Comparison of ENCODE assay signal across 1 cellular context in genomic region chr4:155780773-155781172, GRCh38.
TF ChIP-seq lines count a peak whose summit lies in the region.

No MANE protein-coding gene starts in this region.

TF ChIP-seq in HepG2, 621 proteins besides CTCF, POLR2A, EP300 and RAD21:
- TF ChIP-seq, protein P1, sequence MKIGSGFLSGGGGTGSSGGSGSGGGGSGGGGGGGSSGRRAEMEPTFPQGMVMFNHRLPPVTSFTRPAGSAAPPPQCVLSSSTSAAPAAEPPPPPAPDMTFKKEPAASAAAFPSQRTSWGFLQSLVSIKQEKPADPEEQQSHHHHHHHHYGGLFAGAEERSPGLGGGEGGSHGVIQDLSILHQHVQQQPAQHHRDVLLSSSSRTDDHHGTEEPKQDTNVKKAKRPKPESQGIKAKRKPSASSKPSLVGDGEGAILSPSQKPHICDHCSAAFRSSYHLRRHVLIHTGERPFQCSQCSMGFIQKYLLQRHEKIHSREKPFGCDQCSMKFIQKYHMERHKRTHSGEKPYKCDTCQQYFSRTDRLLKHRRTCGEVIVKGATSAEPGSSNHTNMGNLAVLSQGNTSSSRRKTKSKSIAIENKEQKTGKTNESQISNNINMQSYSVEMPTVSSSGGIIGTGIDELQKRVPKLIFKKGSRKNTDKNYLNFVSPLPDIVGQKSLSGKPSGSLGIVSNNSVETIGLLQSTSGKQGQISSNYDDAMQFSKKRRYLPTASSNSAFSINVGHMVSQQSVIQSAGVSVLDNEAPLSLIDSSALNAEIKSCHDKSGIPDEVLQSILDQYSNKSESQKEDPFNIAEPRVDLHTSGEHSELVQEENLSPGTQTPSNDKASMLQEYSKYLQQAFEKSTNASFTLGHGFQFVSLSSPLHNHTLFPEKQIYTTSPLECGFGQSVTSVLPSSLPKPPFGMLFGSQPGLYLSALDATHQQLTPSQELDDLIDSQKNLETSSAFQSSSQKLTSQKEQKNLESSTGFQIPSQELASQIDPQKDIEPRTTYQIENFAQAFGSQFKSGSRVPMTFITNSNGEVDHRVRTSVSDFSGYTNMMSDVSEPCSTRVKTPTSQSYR (CRISPR knock-in tag; IDR thresholded peaks at IDR 0.05; ENCODE audit: borderline replicate concordance), result no peak
- TF ChIP-seq, protein P2, sequence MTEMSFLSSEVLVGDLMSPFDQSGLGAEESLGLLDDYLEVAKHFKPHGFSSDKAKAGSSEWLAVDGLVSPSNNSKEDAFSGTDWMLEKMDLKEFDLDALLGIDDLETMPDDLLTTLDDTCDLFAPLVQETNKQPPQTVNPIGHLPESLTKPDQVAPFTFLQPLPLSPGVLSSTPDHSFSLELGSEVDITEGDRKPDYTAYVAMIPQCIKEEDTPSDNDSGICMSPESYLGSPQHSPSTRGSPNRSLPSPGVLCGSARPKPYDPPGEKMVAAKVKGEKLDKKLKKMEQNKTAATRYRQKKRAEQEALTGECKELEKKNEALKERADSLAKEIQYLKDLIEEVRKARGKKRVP (CRISPR knock-in tag; IDR thresholded peaks at IDR 0.05), result no peak
- TF ChIP-seq ZNF383 (CRISPR knock-in tag; IDR thresholded peaks at IDR 0.05; ENCODE audit: borderline replicate concordance) (no peak), GPN1 (CRISPR knock-in tag; IDR thresholded peaks at IDR 0.05; ENCODE audit: borderline replicate concordance) (no peak), SAP130 (CRISPR knock-in tag; IDR thresholded peaks at IDR 0.05; ENCODE audit: low read depth) (no peak), HNRNPH1 (optimal IDR thresholded peaks at IDR 0.05; ENCODE audit: low read depth, low read length) (no peak), ATAD3A (CRISPR knock-in tag; IDR thresholded peaks at IDR 0.05) (no peak), ZFP37 (CRISPR knock-in tag; IDR thresholded peaks at IDR 0.05; ENCODE audit: borderline replicate concordance) (no peak), ZNF619 (CRISPR knock-in tag; IDR thresholded peaks at IDR 0.05) (no peak), HMGXB4 (CRISPR knock-in tag; IDR thresholded peaks at IDR 0.05; ENCODE audit: borderline replicate concordance in 1 of 2, low read depth in 1 of 2) (no peak), ZNF775 (CRISPR knock-in tag; IDR thresholded peaks at IDR 0.05; ENCODE audit: borderline replicate concordance) (no peak), DNMT3B (CRISPR knock-in tag; conservative IDR thresholded peaks at IDR 0.05) (no peak), SNRNP70 (IDR thresholded peaks at IDR 0.05; ENCODE audit: low read depth, low read length) (no peak), ZNF12 (CRISPR knock-in tag; IDR thresholded peaks at IDR 0.05) (no peak), ZNF501 (CRISPR knock-in tag; IDR thresholded peaks at IDR 0.05) (no peak)
